1 cellular context compared by ENCODE assay signal in the genomic region with DNA sequence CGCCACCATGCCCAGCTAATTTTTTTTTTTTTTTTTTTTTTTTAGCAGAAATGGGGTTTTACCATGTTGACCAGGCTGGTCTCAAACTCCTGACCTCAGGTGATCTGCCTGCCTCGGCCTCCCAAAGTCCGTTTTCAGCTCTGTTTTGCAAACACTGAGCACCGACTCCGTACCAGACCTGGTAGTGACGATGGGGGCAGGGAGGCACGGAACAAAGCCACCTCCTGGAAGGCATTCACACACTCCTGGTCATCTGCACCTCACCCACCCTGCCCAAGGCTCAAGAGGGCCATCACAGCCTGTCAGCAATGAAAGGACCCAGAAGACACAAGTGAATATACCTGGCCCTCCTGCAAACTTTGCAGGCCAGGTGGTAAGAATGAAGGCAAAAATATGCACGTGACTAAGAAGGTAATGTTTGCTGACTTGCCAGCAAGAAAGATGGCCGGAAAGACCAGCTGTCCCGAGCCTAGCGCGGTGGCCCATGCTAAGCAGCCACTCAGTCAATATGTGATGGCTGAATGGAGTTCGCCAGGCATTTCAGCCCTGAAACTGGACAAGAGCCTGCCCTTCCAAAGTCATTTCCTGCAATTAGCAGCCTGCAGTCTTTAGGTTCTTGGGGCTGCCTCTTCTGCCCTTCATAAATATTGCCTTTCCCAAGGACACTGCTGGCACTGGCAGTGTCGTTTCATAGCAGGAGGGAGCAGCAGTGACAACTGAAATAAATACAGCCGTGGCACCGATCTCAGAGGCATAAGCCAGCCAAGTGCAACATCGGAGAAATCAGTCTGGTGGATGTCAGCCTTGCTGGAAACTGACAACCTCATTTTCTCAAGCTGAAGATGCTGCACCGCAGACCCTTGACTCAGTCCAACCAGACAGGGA.
TF ChIP-seq lines count a peak whose summit lies in the region.

No MANE protein-coding gene starts in this region.

TF ChIP-seq in GM12878, 131 proteins besides CTCF, POLR2A, EP300 and RAD21 (continued from another document):
- TF ChIP-seq, protein P1, sequence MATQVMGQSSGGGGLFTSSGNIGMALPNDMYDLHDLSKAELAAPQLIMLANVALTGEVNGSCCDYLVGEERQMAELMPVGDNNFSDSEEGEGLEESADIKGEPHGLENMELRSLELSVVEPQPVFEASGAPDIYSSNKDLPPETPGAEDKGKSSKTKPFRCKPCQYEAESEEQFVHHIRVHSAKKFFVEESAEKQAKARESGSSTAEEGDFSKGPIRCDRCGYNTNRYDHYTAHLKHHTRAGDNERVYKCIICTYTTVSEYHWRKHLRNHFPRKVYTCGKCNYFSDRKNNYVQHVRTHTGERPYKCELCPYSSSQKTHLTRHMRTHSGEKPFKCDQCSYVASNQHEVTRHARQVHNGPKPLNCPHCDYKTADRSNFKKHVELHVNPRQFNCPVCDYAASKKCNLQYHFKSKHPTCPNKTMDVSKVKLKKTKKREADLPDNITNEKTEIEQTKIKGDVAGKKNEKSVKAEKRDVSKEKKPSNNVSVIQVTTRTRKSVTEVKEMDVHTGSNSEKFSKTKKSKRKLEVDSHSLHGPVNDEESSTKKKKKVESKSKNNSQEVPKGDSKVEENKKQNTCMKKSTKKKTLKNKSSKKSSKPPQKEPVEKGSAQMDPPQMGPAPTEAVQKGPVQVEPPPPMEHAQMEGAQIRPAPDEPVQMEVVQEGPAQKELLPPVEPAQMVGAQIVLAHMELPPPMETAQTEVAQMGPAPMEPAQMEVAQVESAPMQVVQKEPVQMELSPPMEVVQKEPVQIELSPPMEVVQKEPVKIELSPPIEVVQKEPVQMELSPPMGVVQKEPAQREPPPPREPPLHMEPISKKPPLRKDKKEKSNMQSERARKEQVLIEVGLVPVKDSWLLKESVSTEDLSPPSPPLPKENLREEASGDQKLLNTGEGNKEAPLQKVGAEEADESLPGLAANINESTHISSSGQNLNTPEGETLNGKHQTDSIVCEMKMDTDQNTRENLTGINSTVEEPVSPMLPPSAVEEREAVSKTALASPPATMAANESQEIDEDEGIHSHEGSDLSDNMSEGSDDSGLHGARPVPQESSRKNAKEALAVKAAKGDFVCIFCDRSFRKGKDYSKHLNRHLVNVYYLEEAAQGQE (IDR thresholded peaks at IDR 0.05; ENCODE audit: low read depth, low read length) = no peak
